ENCODE assay signal across 23 cellular contexts in the genomic region with DNA sequence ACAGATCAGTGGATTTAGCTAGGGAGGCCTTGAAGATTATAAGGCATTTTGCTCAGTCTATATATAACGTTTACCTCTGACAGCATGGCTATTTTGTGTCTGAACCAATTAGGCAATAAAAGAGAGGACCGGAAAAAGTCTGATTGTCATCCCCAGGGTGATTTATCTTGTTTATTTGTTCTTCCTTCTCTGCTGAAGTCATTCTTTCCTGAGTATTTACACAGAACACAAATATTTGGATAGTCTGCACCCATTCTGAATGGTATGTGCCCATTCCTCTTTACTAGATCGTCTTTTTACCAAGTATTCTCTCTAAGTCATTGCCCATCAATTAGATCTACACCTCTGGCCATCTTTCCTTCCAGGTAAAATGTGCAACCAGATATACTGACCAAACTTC.
"Had no signal": no experiment of that assay in that cellular context is flagged by ENCODE, and none has a peak within 500 bp of the region (broad histone marks: within the 10 kb centered on the region; RNA-seq: fewer than 3 reads in every experiment).

No MANE protein-coding gene starts in this region.

- ATAC-seq: effector memory CD8-positive, alpha-beta T cell; gastrocnemius medialis; left ventricle myocardium superior; mucosa of descending colon; natural killer cell treated with Interleukin-12 subunit alpha and Interleukin-12 subunit beta and Interleukin-15 and Interleukin-18, amount 100 ng/mL, for 72 hours had no signal

- DNase-seq: activated CD4-positive, alpha-beta memory T cell treated with anti-CD3 and anti-CD28 coated beads, Interleukin-2, amount 10 ng/mL, durations not matched to agents 7 days and 5 days; activated CD4-positive, alpha-beta T cell treated with anti-CD3 and anti-CD28 coated beads for 1 hour; activated CD4-positive, alpha-beta T cell treated with anti-CD3 and anti-CD28 coated beads, Interleukin-2, amount 10 ng/mL, durations not matched to agents 7 days and 5 days; activated CD8-positive, alpha-beta memory T cell treated with anti-CD3 and anti-CD28 coated beads, Interleukin-2, amount 50 U/mL, for 48 hours; activated gamma-delta T cell; activated naive CD4-positive, alpha-beta T cell treated with anti-CD3 and anti-CD28 coated beads, Interleukin-2, amount 10 ng/mL, durations not matched to agents 7 days and 5 days; activated naive CD8-positive, alpha-beta T cell treated with anti-CD3 and anti-CD28 coated beads, Interleukin-2, amount 10 ng/mL, durations not matched to agents 7 days and 5 days; activated T-cell treated with anti-CD3 and anti-CD28 coated beads, Interleukin-2, amount 50 U/mL, for 24 hours; amniotic stem cell; brain microvascular endothelial cell; cortex of kidney; effector memory CD8-positive, alpha-beta T cell; erythroblast; gastrocnemius medialis; glutamatergic neuron; islet precursor cell; left ventricle myocardium superior; mucosa of descending colon; right lobe of liver; stimulated activated CD4-positive, alpha-beta T cell treated with anti-CD3 and anti-CD28 coated beads, Interleukin-2, amount 100 ng/mL, for 48 hours; stimulated activated naive CD4-positive, alpha-beta T cell treated with Interleukin-2 at 50 U/mL for 16 hours; T1000 had no signal
